ENCODE assay signal across 11 cellular contexts in genomic region chr7:24727165-24728120, GRCh38. TPM values are rescaled to one million over a fixed set of nuclear protein-coding genes. Genes with fewer than 3 reads are reported as not detected.
DNase-seq lines count a peak whose midpoint lies in the region; ATAC-seq and TF ChIP-seq lines count a peak whose summit lies in the region.
"Had no signal": no experiment of that assay in that cellular context is flagged by ENCODE, and none has a peak within 500 bp of the region (broad histone marks: within the 10 kb centered on the region; RNA-seq: fewer than 3 reads in every experiment).

No MANE protein-coding gene starts in this region.

- peaks cover 15% of the 10 kb centered on the region for H3K4me1 Mint-ChIP-seq in MCF 10A (ENCODE audit: insufficient read depth, unreplicated experiment)
- H3K4me1 Mint-ChIP-seq in activated CD8-positive, alpha-beta T cell treated with anti-CD3 and anti-CD28 coated beads for 36 hours (ENCODE audit: low read depth), result peaks cover 32% of the 10 kb centered on the region
- peaks cover 33% of the 10 kb centered on the region for H3K4me1 Mint-ChIP-seq in activated T-helper 2 cell treated with anti-CD3 and anti-CD28 coated beads, Interferon-gamma antibody, Interleukin-2, Interleukin-4, amounts not matched to agents 10 μg/mL and 5 μg/mL and 100 μg/mL, durations not matched to agents 14 hours and 24 hours and 36 hours (ENCODE audit: low read depth)

- H3K9me3 Mint-ChIP-seq in MCF 10A (ENCODE audit: unreplicated experiment), result no peaks in the 10 kb centered on the region
- H3K9me3 Mint-ChIP-seq in activated CD8-positive, alpha-beta T cell treated with anti-CD3 and anti-CD28 coated beads for 36 hours, result no peaks in the 10 kb centered on the region
- no peaks in the 10 kb centered on the region for H3K9me3 Mint-ChIP-seq in activated T-helper 2 cell treated with anti-CD3 and anti-CD28 coated beads, Interferon-gamma antibody, Interleukin-2, Interleukin-4, amounts not matched to agents 10 μg/mL and 5 μg/mL and 100 μg/mL, durations not matched to agents 14 hours and 24 hours and 36 hours

- intact Hi-C loops in MCF 10A (cut with micrococcal nuclease) (no loop called here), mammary epithelial cell (cut with micrococcal nuclease) (no loop called here), vagina (cut with DNase I) (no loop called here)
- intact Hi-C loops in activated CD8-positive, alpha-beta T cell treated with anti-CD3 and anti-CD28 coated beads for 36 hours (cut with micrococcal nuclease), result no loop called here
- intact Hi-C loops in activated T-helper 2 cell treated with anti-CD3 and anti-CD28 coated beads, Interferon-gamma antibody, Interleukin-2, Interleukin-4, amounts not matched to agents 10 μg/mL and 5 μg/mL and 100 μg/mL, durations not matched to agents 14 hours and 24 hours and 36 hours (cut with micrococcal nuclease), result loop anchor here (1.0 to 10.0 kb wide), 2 partner anchors 28 to 1667 kb away; no protein-coding TSS in a partner anchor

- no peak overlapping the region for H3K27ac Mint-ChIP-seq in MCF 10A (ENCODE audit: low read depth, unreplicated experiment)
- no peak overlapping the region for H3K27ac Mint-ChIP-seq in activated CD8-positive, alpha-beta T cell treated with anti-CD3 and anti-CD28 coated beads for 36 hours
- no peak overlapping the region for H3K27ac Mint-ChIP-seq in activated T-helper 2 cell treated with anti-CD3 and anti-CD28 coated beads, Interferon-gamma antibody, Interleukin-2, Interleukin-4, amounts not matched to agents 10 μg/mL and 5 μg/mL and 100 μg/mL, durations not matched to agents 14 hours and 24 hours and 36 hours

- no peak overlapping the region for H3K4me2 ChIP-seq in mammary epithelial cell (ENCODE audit: insufficient read depth, low read depth, low read length)

- CTCF ChIA-PET in MCF 10A (lab: Yijun Ruan, JAX) (interaction anchor here (0.6 to 1.0 kb wide), 4 partner anchors 365 to 864 kb away, joined by 3 to 6 read pairs (median 3); no protein-coding TSS in a partner anchor), mammary epithelial cell (lab: Charles Lee; ENCODE audit: low non-redundant PET) (no interaction called here)
- CTCF ChIA-PET in activated CD8-positive, alpha-beta T cell treated with anti-CD3 and anti-CD28 coated beads for 36 hours (lab: Charles Lee), result interaction anchor here (0.8 kb wide), 1 partner anchor 367 kb away, joined by 3 read pairs; no protein-coding TSS in a partner anchor

- H3K4me3 ChIP-seq in mammary epithelial cell (replicated peaks in 1 of 3; ENCODE audit: insufficient read depth in 1 of 3, low read depth in 2 of 3, low read length in 3 of 3) (no peak overlapping the region), vagina (no peak overlapping the region)
- H3K4me3 ChIP-seq: SJCRH30, spleen had no signal

- no peaks in the 10 kb centered on the region for H4K20me1 ChIP-seq in mammary epithelial cell (ENCODE audit: insufficient read depth, low read length)

- H3K27me3 Mint-ChIP-seq in MCF 10A (ENCODE audit: insufficient read depth, unreplicated experiment), result no peaks in the 10 kb centered on the region
- H3K27me3 Mint-ChIP-seq in activated CD8-positive, alpha-beta T cell treated with anti-CD3 and anti-CD28 coated beads for 36 hours, result peaks cover 26% of the 10 kb centered on the region
- peaks cover 6% of the 10 kb centered on the region for H3K27me3 Mint-ChIP-seq in activated T-helper 2 cell treated with anti-CD3 and anti-CD28 coated beads, Interferon-gamma antibody, Interleukin-2, Interleukin-4, amounts not matched to agents 10 μg/mL and 5 μg/mL and 100 μg/mL, durations not matched to agents 14 hours and 24 hours and 36 hours (ENCODE audit: low read depth)

- H2AFZ ChIP-seq in mammary epithelial cell (ENCODE audit: low read depth, low read length), result no peak overlapping the region

- H3K9ac ChIP-seq in mammary epithelial cell (ENCODE audit: insufficient read depth, low read length), result no peak overlapping the region

- POLR2A ChIA-PET in MCF 10A (lab: Yijun Ruan, JAX), result interaction anchor here (0.9 to 2.0 kb wide), 4 partner anchors 14 to 30 kb away, joined by 4 to 8 read pairs (median 6); no protein-coding TSS in a partner anchor
- POLR2A ChIA-PET in activated CD8-positive, alpha-beta T cell treated with anti-CD3 and anti-CD28 coated beads for 36 hours (lab: Charles Lee), result interaction anchor here (1.0 to 1.7 kb wide), 2 partner anchors 13 to 16 kb away, joined by 3 read pairs; no protein-coding TSS in a partner anchor

- peak; percentile 68 for ATAC-seq in HG02981 (IDR thresholded peaks at IDR 0.05; ENCODE audit: unreplicated experiment)
- peak; percentile 22 for ATAC-seq in activated CD8-positive, alpha-beta T cell treated with anti-CD3 and anti-CD28 coated beads for 36 hours
- ATAC-seq in GM19023 (IDR thresholded peaks at IDR 0.05; ENCODE audit: unreplicated experiment), result no peak
- ATAC-seq in GM18873 (IDR thresholded peaks at IDR 0.05; ENCODE audit: low FRiP score, unreplicated experiment), result no peak

- in situ Hi-C loops in mammary epithelial cell (cut with MboI; ENCODE audit: low sequenced_read_pairs in 2 of 2), result no loop called here

- H3K79me2 ChIP-seq in mammary epithelial cell (ENCODE audit: insufficient read depth, low read length), result peaks cover 47% of the 10 kb centered on the region

- H3K9me3 ChIP-seq in mammary epithelial cell (replicated peaks; ENCODE audit: insufficient read depth, low read length), result no peaks in the 10 kb centered on the region
- H3K9me3 ChIP-seq in vagina, result no peaks in the 10 kb centered on the region
- H3K9me3 ChIP-seq: SJCRH30, spleen had no signal

- H3K36me3 ChIP-seq in mammary epithelial cell (ENCODE audit: insufficient read depth, low read length), result peaks cover 2% of the 10 kb centered on the region
- H3K36me3 ChIP-seq in vagina, result no peaks in the 10 kb centered on the region
- H3K36me3 ChIP-seq: SJCRH30, spleen had no signal

- H3K4me1 ChIP-seq in mammary epithelial cell (ENCODE audit: insufficient read depth, low read length) (peaks cover 2% of the 10 kb centered on the region), vagina (no peaks in the 10 kb centered on the region)
- H3K4me1 ChIP-seq: SJCRH30 had no signal

- H3K27ac ChIP-seq in mammary epithelial cell (ENCODE audit: insufficient read depth, low read depth, low read length) (no peak overlapping the region), vagina (no peak overlapping the region)
- H3K27ac ChIP-seq: SJCRH30, spleen had no signal

- TF ChIP-seq CTCF in MCF 10A (IDR thresholded peaks at IDR 0.05; ENCODE audit: unreplicated experiment) (no peak), mammary epithelial cell (conservative IDR thresholded peaks at IDR 0.05 in 1 of 2, IDR thresholded peaks at IDR 0.05 in 1 of 2; ENCODE audit: extremely low read depth in 1 of 2, insufficient read depth in 1 of 2, low read depth in 1 of 2, low read length in 2 of 2) (no peak), vagina (IDR thresholded peaks at IDR 0.05) (no peak)
- TF ChIP-seq CTCF in activated CD8-positive, alpha-beta T cell treated with anti-CD3 and anti-CD28 coated beads for 36 hours (IDR thresholded peaks at IDR 0.05), result no peak

- H3K36me3 Mint-ChIP-seq in MCF 10A (ENCODE audit: insufficient read depth, unreplicated experiment), result peaks cover 11% of the 10 kb centered on the region
- no peaks in the 10 kb centered on the region for H3K36me3 Mint-ChIP-seq in activated CD8-positive, alpha-beta T cell treated with anti-CD3 and anti-CD28 coated beads for 36 hours (ENCODE audit: low read depth)
- H3K36me3 Mint-ChIP-seq in activated T-helper 2 cell treated with anti-CD3 and anti-CD28 coated beads, Interferon-gamma antibody, Interleukin-2, Interleukin-4, amounts not matched to agents 10 μg/mL and 5 μg/mL and 100 μg/mL, durations not matched to agents 14 hours and 24 hours and 36 hours (ENCODE audit: low read depth), result no peaks in the 10 kb centered on the region
- H3K36me3 Mint-ChIP-seq: CD14-positive monocyte had no signal

- DNase-seq in MCF 10A (ENCODE audit: unreplicated experiment) (peak; percentile 20), mammary epithelial cell (no peak), vagina (ENCODE audit: extremely low spot score in 2 of 2) (peak; percentile 52 to 88)
- DNase-seq in activated CD8-positive, alpha-beta T cell treated with anti-CD3 and anti-CD28 coated beads for 36 hours, result no peak
- no peak for DNase-seq in activated T-helper 2 cell treated with anti-CD3 and anti-CD28 coated beads, Interferon-gamma antibody, Interleukin-2, Interleukin-4, amounts not matched to agents 10 μg/mL and 5 μg/mL and 100 μg/mL, durations not matched to agents 14 hours and 24 hours and 36 hours (ENCODE audit: low spot score)
- DNase-seq: SJCRH30, spleen had no signal

- BruUV-seq in MCF 10A (replicated peaks; lab: Mats Ljungman, UMichigan) (no TSS peak), mammary epithelial cell (replicated peaks; lab: Mats Ljungman, UMichigan) (no TSS peak)

- H3K27me3 ChIP-seq in mammary epithelial cell (ENCODE audit: insufficient read depth, low read length) (no peaks in the 10 kb centered on the region), vagina (no peaks in the 10 kb centered on the region)
- H3K27me3 ChIP-seq: SJCRH30 had no signal

- WGBS in mammary epithelial cell (ENCODE audit: low coverage, missing lambda C conversion rate), result 91% methylated on average over 13 of the region's 13 CpGs

- no peak for TF ChIP-seq POLR2A in vagina (IDR thresholded peaks at IDR 0.05)

- dilution Hi-C loops in mammary epithelial cell (cut with HindIII; ENCODE audit: low sequenced_read_pairs), result no loop called here

- H3K4me3 Mint-ChIP-seq in MCF 10A (ENCODE audit: unreplicated experiment), result peak overlapping the region; percentile 16
- H3K4me3 Mint-ChIP-seq in activated CD8-positive, alpha-beta T cell treated with anti-CD3 and anti-CD28 coated beads for 36 hours, result no peak overlapping the region
- no peak overlapping the region for H3K4me3 Mint-ChIP-seq in activated T-helper 2 cell treated with anti-CD3 and anti-CD28 coated beads, Interferon-gamma antibody, Interleukin-2, Interleukin-4, amounts not matched to agents 10 μg/mL and 5 μg/mL and 100 μg/mL, durations not matched to agents 14 hours and 24 hours and 36 hours (ENCODE audit: low read depth)
- H3K4me3 Mint-ChIP-seq: CD14-positive monocyte had no signal

RNA-seq across cellular contexts. Expression of gene GSDME, which starts 29.8 kb away (rescaled TPM):
- 41.6 and 46.1 TPM in 2 replicates for total RNA-seq in MCF 10A (2022)
- total RNA-seq in mammary epithelial cell, result 10 to 100 TPM; 76.8 to 95.6 TPM
- 56.3 TPM for polyA plus RNA-seq in mammary epithelial cell
- 84.2 TPM for polyA minus RNA-seq in mammary epithelial cell
- 1 to 10 TPM; 5.2 to 6.1 TPM for total RNA-seq in activated CD8-positive, alpha-beta T cell treated with anti-CD3 and anti-CD28 coated beads for 36 hours
- 11.0 TPM for total RNA-seq in vagina
- 8.7 and 9.6 TPM in 2 replicates for total RNA-seq in activated T-helper 2 cell treated with anti-CD3 and anti-CD28 coated beads, Interferon-gamma antibody, Interleukin-2, Interleukin-4, amounts not matched to agents 10 μg/mL and 5 μg/mL and 100 μg/mL, durations not matched to agents 14 hours and 24 hours and 36 hours

Comparison
In these comparisons a context has a peak if more than half of its experiments do, and no peak if none do; other contexts are left out.
1. DNase-seq: peak in MCF 10A (single experiment) and vagina (2 of 2); none in mammary epithelial cell (single experiment), activated CD8-positive, alpha-beta T cell treated with anti-CD3 and anti-CD28 coated beads for 36 hours (single experiment) and activated T-helper 2 cell treated with anti-CD3 and anti-CD28 coated beads, Interferon-gamma antibody, Interleukin-2, Interleukin-4, amounts not matched to agents 10 μg/mL and 5 μg/mL and 100 μg/mL, durations not matched to agents 14 hours and 24 hours and 36 hours (single experiment).
2. ATAC-seq: peak in HG02981 (single experiment) and activated CD8-positive, alpha-beta T cell treated with anti-CD3 and anti-CD28 coated beads for 36 hours (single experiment); none in GM19023 (single experiment) and GM18873 (single experiment).